ENCODE assay signal across 7 cellular contexts in the genomic region with DNA sequence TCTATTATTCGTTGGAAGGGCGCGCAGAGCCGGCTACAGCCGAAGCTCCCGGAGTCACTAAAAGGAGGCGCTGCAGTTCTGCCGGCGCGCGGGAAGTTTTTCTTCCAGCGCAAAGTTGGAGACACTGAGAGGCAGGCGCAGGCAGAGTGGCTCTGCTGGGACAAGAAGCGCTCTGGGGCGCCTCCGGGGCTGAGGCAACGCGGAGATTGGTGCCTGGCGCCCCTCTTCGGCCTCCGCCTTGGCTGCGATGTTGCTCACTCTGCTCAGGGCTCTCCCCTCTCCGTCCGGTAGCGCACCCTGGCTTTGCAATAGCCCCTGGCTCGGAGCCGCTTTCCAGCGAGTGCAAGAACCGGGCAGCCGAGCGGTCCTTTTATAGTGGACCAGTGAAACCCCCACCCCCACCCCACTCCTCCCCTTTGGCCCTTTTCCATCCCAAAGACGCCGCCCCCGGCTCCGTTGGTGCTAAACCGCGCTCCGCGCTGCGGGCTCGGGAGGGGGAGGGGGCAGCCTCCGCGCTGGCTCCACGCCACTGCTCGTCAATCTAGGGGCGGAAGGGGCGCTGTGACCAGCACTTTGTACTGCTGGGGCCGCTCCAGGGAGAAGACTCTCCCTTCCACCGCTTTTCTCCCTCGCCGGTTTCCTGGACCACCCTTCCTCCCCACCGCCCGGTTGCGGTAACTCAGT. TPM values are rescaled to one million over a fixed set of nuclear protein-coding genes. Genes with fewer than 3 reads are reported as not detected.
A peak's percentile ranks its signal among the peaks of the same experiment; 100 is the strongest.
DNase-seq lines count a peak whose midpoint lies in the region; ATAC-seq and TF ChIP-seq lines count a peak whose summit lies in the region.

A gene (minus strand): TSS at position 344 of the 684 bp plus-strand sequence. CDS start 455 bp downstream, outside the sequence.

- peak; percentile 74 for ATAC-seq in left ventricle myocardium superior
- no peak for ATAC-seq in HG03342 (IDR thresholded peaks at IDR 0.05; ENCODE audit: unreplicated experiment)

- TF ChIP-seq POLR2A in ovary (IDR thresholded peaks at IDR 0.05): peak; percentile 96

- H3K4me3 ChIP-seq in GM08714 (ENCODE audit: low read length) (peak within 1 kb of the TSS; percentile 52), astrocyte of the cerebellum (ENCODE audit: low read depth, low read length) (peak within 1 kb of the TSS; percentile 86), ovary (peak within 1 kb of the TSS; percentile 87)

- TF ChIP-seq CTCF in astrocyte of the cerebellum (IDR thresholded peaks at IDR 0.05; ENCODE audit: low read depth, low read length, missing control alignments): peak; percentile 29
- peak in 2 of 3 donors; percentile 16 to 29 for TF ChIP-seq CTCF in ovary (IDR thresholded peaks at IDR 0.05)

- intact Hi-C loops in left ventricle myocardium superior (cut with micrococcal nuclease): loop anchor here (5.0 to 10.0 kb wide), 2 partner anchors 1200 to 1902 kb away; no protein-coding TSS in a partner anchor
- intact Hi-C loops in ovary (cut with DNase I): loop anchor here (1.0 to 10.0 kb wide), 8 partner anchors 43 to 1902 kb away; no protein-coding TSS in a partner anchor

- no peaks in the 10 kb centered on the region for H3K9me3 ChIP-seq in ovary

- in situ Hi-C loops in astrocyte of the cerebellum (cut with HindIII; ENCODE audit: low sequenced_read_pairs): loop anchor here (5.0 kb wide), 1 partner anchor 1492 kb away; no protein-coding TSS in a partner anchor

- DNase-seq in NCI-H460 (ENCODE audit: extremely low read depth, low read depth) (peak; percentile 86), astrocyte of the cerebellum (ENCODE audit: low read depth) (peak; percentile 68), left ventricle myocardium superior (peak; percentile 95), ovary (peak; percentile 97 to 99 (median 99)), NCI-H345 (lab: John Stamatoyannopoulos, UW) (no peak)

- H3K4me1 ChIP-seq in ovary (ENCODE audit: insufficient read depth): peaks cover 3% of the 10 kb centered on the region

- TF ChIP-seq EP300 in ovary (IDR thresholded peaks at IDR 0.05): no peak

- H3K36me3 ChIP-seq in ovary: no peaks in the 10 kb centered on the region

- peak within 1 kb of the TSS; percentile 96 for H3K27ac ChIP-seq in ovary

- 0 to 1% (median 1%) methylated on average over 34 to 54 of the region's 54 CpGs for WGBS in ovary, 3 donors

- no peaks in the 10 kb centered on the region for H3K27me3 ChIP-seq in ovary

RNA-seq across cellular contexts. Expression of the gene that starts here (rescaled TPM):
- 14.8 and 16.0 TPM in 2 replicates for total RNA-seq in NCI-H460 (2014; rRNA removed; shearing (Covaris generic))
- polyA plus RNA-seq in NCI-H460 (2014; cell fraction: nucleus; rRNA removed): 26.8 and 29.3 TPM in 2 replicates
- 41.8 TPM for total RNA-seq in left ventricle myocardium superior
- total RNA-seq in ovary: 100 to 1,000 TPM; 212 to 532 (median 297) TPM
- polyA plus RNA-seq in ovary: 100 to 1,000 TPM in 1 of 2 donors, 10 to 100 TPM in 1; 93.7 to 155 TPM
